20 cellular contexts compared by ENCODE assay signal in genomic region chr21:35136106-35136505, GRCh38.
DNase-seq lines count a peak whose midpoint lies in the region; ATAC-seq, FAIRE-seq and TF ChIP-seq lines count a peak whose summit lies in the region.
"Had no signal": no experiment of that assay in that cellular context is flagged by ENCODE, and none has a peak within 500 bp of the region (broad histone marks: within the 10 kb centered on the region; RNA-seq: fewer than 3 reads in every experiment).

No MANE protein-coding gene starts in this region.

- peak overlapping the region; percentile 42 to 76 for H3K4ac ChIP-seq in mesenchymal stem cell (ENCODE audit: low read depth in 1 of 2, low read length in 2 of 2)

- ATAC-seq in GM21381 (IDR thresholded peaks at IDR 0.05; ENCODE audit: unreplicated experiment): no peak
- ATAC-seq: activated CD8-positive, alpha-beta T cell treated with anti-CD3 and anti-CD28 coated beads, Interleukin-2, amount 10 ng/mL, durations not matched to agents 7 days and 5 days; left lobe of liver had no signal

- H3K9me3 ChIP-seq in astrocyte (ENCODE audit: insufficient read depth, low read depth, low read length): no peaks in the 10 kb centered on the region
- H3K9me3 ChIP-seq in mesenchymal stem cell (ENCODE audit: control insufficient read depth, low read length): no peaks in the 10 kb centered on the region
- no peaks in the 10 kb centered on the region for H3K9me3 ChIP-seq in spleen

- H3K27ac ChIP-seq in astrocyte (ENCODE audit: low read depth, low read length) (peak overlapping the region; percentile 92), mesenchymal stem cell (ENCODE audit: low read length, poor library complexity, severe bottlenecking) (no peak overlapping the region), spleen (no peak overlapping the region)
- H3K27ac ChIP-seq: BLaER1 had no signal

- peak overlapping the region; percentile 20 for H2AK5ac ChIP-seq in mesenchymal stem cell (ENCODE audit: low read length, severe bottlenecking)

- DNase-seq in activated CD4-positive, alpha-beta T cell treated with anti-CD3 and anti-CD28 coated beads, Interleukin-2, amount 10 ng/mL, durations not matched to agents 24 days and 14 days: no peak
- DNase-seq in activated CD4-positive, alpha-beta T cell treated with anti-CD3 and anti-CD28 coated beads for 4 hours: no peak
- DNase-seq in astrocyte (ENCODE audit: low read depth) (no peak), mesenchymal stem cell (no peak), NCI-H1930 (lab: John Stamatoyannopoulos, UW) (no peak), islet precursor cell (no peak), spleen (no peak)
- DNase-seq: activated CD4-positive, CD25-positive, alpha-beta regulatory T cell; activated CD8-positive, alpha-beta T cell treated with anti-CD3 and anti-CD28 coated beads, Interleukin-2, amount 10 ng/mL, durations not matched to agents 7 days and 5 days; activated naive CD4-positive, alpha-beta T cell treated with anti-CD3 and anti-CD28 coated beads for 36 hours; activated T-cell treated with anti-CD3 and anti-CD28 coated beads, Interleukin-2, amount 50 U/mL, for 1 hour; aorta; head of caudate nucleus; NCI-H82; T-helper 9 cell had no signal

- no peak overlapping the region for H3K4me3 Mint-ChIP-seq in activated CD4-positive, alpha-beta T cell treated with anti-CD3 and anti-CD28 coated beads, Interleukin-2, amount 10 ng/mL, durations not matched to agents 24 days and 14 days
- H3K4me3 Mint-ChIP-seq in astrocyte (ENCODE audit: unreplicated experiment): no peak overlapping the region
- H3K4me3 Mint-ChIP-seq: activated CD8-positive, alpha-beta T cell treated with anti-CD3 and anti-CD28 coated beads, Interleukin-2, amount 10 ng/mL, durations not matched to agents 7 days and 5 days; activated naive CD4-positive, alpha-beta T cell treated with anti-CD3 and anti-CD28 coated beads for 36 hours had no signal

- no peak for TF ChIP-seq POLR2A in spleen (IDR thresholded peaks at IDR 0.05)

- TF ChIP-seq CTCF in astrocyte (IDR thresholded peaks at IDR 0.05; ENCODE audit: insufficient read depth, low read depth, low read length): no peak
- no peak for TF ChIP-seq CTCF in spleen (IDR thresholded peaks at IDR 0.05 in 8 of 11, conservative IDR thresholded peaks at IDR 0.05 in 3 of 11)

- H2BK5ac ChIP-seq in mesenchymal stem cell (ENCODE audit: low read depth, low read length, poor library complexity, severe bottlenecking): no peak overlapping the region

- H4K8ac ChIP-seq in mesenchymal stem cell (ENCODE audit: low read length): peak overlapping the region; percentile 84

- peak overlapping the region; percentile 59 to 81 for H3K18ac ChIP-seq in mesenchymal stem cell (ENCODE audit: low read depth in 1 of 2, low read length in 2 of 2)

- H4K20me1 ChIP-seq in astrocyte (ENCODE audit: insufficient read depth, low read length): no peaks in the 10 kb centered on the region
- H4K20me1 ChIP-seq: BLaER1 had no signal

- H2AFZ ChIP-seq in astrocyte (ENCODE audit: low read depth, low read length) (no peak overlapping the region), mesenchymal stem cell (ENCODE audit: low read depth, low read length) (peak overlapping the region; percentile 56)

- no peak overlapping the region for H3K14ac ChIP-seq in mesenchymal stem cell (ENCODE audit: low read length in 2 of 2)

- H3K36me3 ChIP-seq in astrocyte (ENCODE audit: insufficient read depth, low read length) (no peaks in the 10 kb centered on the region), mesenchymal stem cell (ENCODE audit: control insufficient read depth in 1 of 2, insufficient read depth in 2 of 2, low read depth in 1 of 2, low read length in 2 of 2) (no peaks in the 10 kb centered on the region), spleen (no peaks in the 10 kb centered on the region)
- H3K36me3 ChIP-seq: BLaER1 had no signal

- H3K27me3 ChIP-seq in astrocyte (ENCODE audit: insufficient read depth, low read length) (no peaks in the 10 kb centered on the region), mesenchymal stem cell (ENCODE audit: control insufficient read depth in 1 of 2, insufficient read depth in 1 of 2, low read length in 2 of 2) (no peaks in the 10 kb centered on the region), spleen (replicated peaks in 1 of 7) (no peaks in the 10 kb centered on the region)
- H3K27me3 ChIP-seq: BLaER1 had no signal

- peak overlapping the region; percentile 11 for H3K27ac Mint-ChIP-seq in activated CD4-positive, alpha-beta T cell treated with anti-CD3 and anti-CD28 coated beads, Interleukin-2, amount 10 ng/mL, durations not matched to agents 24 days and 14 days
- H3K27ac Mint-ChIP-seq in astrocyte (ENCODE audit: unreplicated experiment): peak overlapping the region; percentile 96
- H3K27ac Mint-ChIP-seq: activated CD8-positive, alpha-beta T cell treated with anti-CD3 and anti-CD28 coated beads, Interleukin-2, amount 10 ng/mL, durations not matched to agents 7 days and 5 days; activated naive CD4-positive, alpha-beta T cell treated with anti-CD3 and anti-CD28 coated beads for 36 hours had no signal

- no peaks in the 10 kb centered on the region for H3K27me3 Mint-ChIP-seq in activated CD4-positive, alpha-beta T cell treated with anti-CD3 and anti-CD28 coated beads, Interleukin-2, amount 10 ng/mL, durations not matched to agents 24 days and 14 days
- H3K27me3 Mint-ChIP-seq in astrocyte (ENCODE audit: low read depth, unreplicated experiment): no peaks in the 10 kb centered on the region

- H3K9ac ChIP-seq in astrocyte (ENCODE audit: low read length): peak overlapping the region; percentile 71
- H3K9ac ChIP-seq in mesenchymal stem cell (ENCODE audit: low read length): no peak overlapping the region
- H3K9ac ChIP-seq: BLaER1 had no signal

- H3K4me2 ChIP-seq in astrocyte (ENCODE audit: low read length): peak overlapping the region; percentile 67
- no peak overlapping the region for H3K4me2 ChIP-seq in mesenchymal stem cell (ENCODE audit: low read length, poor library complexity, severe bottlenecking)
- H3K4me2 ChIP-seq: BLaER1 had no signal

- no peaks in the 10 kb centered on the region for H3K79me1 ChIP-seq in mesenchymal stem cell (replicated peaks; ENCODE audit: low read length, poor library complexity, severe bottlenecking)

- no peaks in the 10 kb centered on the region for H3K79me2 ChIP-seq in astrocyte (ENCODE audit: insufficient read depth, low read length)

- H3K4me3 ChIP-seq in astrocyte (ENCODE audit: insufficient read depth, low read depth, low read length) (no peak overlapping the region), mesenchymal stem cell (ENCODE audit: insufficient read depth in 1 of 2, low read depth in 1 of 2, low read length in 2 of 2) (no peak overlapping the region), spleen (no peak overlapping the region)
- H3K4me3 ChIP-seq: BLaER1 had no signal

- H3K23ac ChIP-seq in mesenchymal stem cell (ENCODE audit: low read length in 2 of 2): no peak overlapping the region

- H3K9me3 Mint-ChIP-seq in activated CD4-positive, alpha-beta T cell treated with anti-CD3 and anti-CD28 coated beads, Interleukin-2, amount 10 ng/mL, durations not matched to agents 24 days and 14 days: no peaks in the 10 kb centered on the region
- peaks cover 2% of the 10 kb centered on the region for H3K9me3 Mint-ChIP-seq in astrocyte (ENCODE audit: unreplicated experiment)
- H3K9me3 Mint-ChIP-seq: activated naive CD4-positive, alpha-beta T cell treated with anti-CD3 and anti-CD28 coated beads for 36 hours had no signal

- H3K4me1 ChIP-seq in astrocyte (ENCODE audit: insufficient read depth, low read length): peaks cover 35% of the 10 kb centered on the region
- H3K4me1 ChIP-seq in mesenchymal stem cell (ENCODE audit: control insufficient read depth, insufficient read depth, low read depth, low read length): peaks cover 13% of the 10 kb centered on the region
- H3K4me1 ChIP-seq in spleen: peaks cover 0 to 25% (median 6%) of the 10 kb centered on the region in 6 donors

- H2BK120ac ChIP-seq in mesenchymal stem cell (ENCODE audit: low read depth, low read length): peak overlapping the region; percentile 65

- FAIRE-seq in astrocyte (lab: Jason Lieb, UNC): no peak
- FAIRE-seq: A204.1, D721Med had no signal

- 100% methylated on average over 3 of the region's 3 CpGs for WGBS in mesenchymal stem cell
- 57 to 69% (median 63%) methylated on average over 3 of the region's 3 CpGs for WGBS in spleen, 5 donors

- peak overlapping the region; percentile 91 for H4K91ac ChIP-seq in mesenchymal stem cell (ENCODE audit: low read length)

- H2BK15ac ChIP-seq in mesenchymal stem cell (ENCODE audit: low read depth, poor library complexity, severe bottlenecking): no peak overlapping the region

- H2BK12ac ChIP-seq in mesenchymal stem cell (ENCODE audit: low read length in 2 of 2): peak overlapping the region; percentile 51 to 78

- H3K4me1 Mint-ChIP-seq in activated CD4-positive, alpha-beta T cell treated with anti-CD3 and anti-CD28 coated beads, Interleukin-2, amount 10 ng/mL, durations not matched to agents 24 days and 14 days: peaks cover 30% of the 10 kb centered on the region
- H3K4me1 Mint-ChIP-seq in astrocyte (ENCODE audit: low read depth, unreplicated experiment): peaks cover 50% of the 10 kb centered on the region

- intact Hi-C loops in activated CD4-positive, alpha-beta T cell treated with anti-CD3 and anti-CD28 coated beads, Interleukin-2, amount 10 ng/mL, durations not matched to agents 24 days and 14 days (cut with micrococcal nuclease): loop anchor here (5.0 kb wide), 2 partner anchors 86 to 149 kb away; no protein-coding TSS in a partner anchor
- intact Hi-C loops in spleen (cut with DNase I; ENCODE audit: low total_unique reads): no loop called here

- no peaks in the 10 kb centered on the region for H3K36me3 Mint-ChIP-seq in activated CD4-positive, alpha-beta T cell treated with anti-CD3 and anti-CD28 coated beads, Interleukin-2, amount 10 ng/mL, durations not matched to agents 24 days and 14 days (ENCODE audit: low read depth)
- H3K36me3 Mint-ChIP-seq in astrocyte (ENCODE audit: low read depth, unreplicated experiment): no peaks in the 10 kb centered on the region
